1 cellular context compared by ENCODE assay signal in the genomic region with DNA sequence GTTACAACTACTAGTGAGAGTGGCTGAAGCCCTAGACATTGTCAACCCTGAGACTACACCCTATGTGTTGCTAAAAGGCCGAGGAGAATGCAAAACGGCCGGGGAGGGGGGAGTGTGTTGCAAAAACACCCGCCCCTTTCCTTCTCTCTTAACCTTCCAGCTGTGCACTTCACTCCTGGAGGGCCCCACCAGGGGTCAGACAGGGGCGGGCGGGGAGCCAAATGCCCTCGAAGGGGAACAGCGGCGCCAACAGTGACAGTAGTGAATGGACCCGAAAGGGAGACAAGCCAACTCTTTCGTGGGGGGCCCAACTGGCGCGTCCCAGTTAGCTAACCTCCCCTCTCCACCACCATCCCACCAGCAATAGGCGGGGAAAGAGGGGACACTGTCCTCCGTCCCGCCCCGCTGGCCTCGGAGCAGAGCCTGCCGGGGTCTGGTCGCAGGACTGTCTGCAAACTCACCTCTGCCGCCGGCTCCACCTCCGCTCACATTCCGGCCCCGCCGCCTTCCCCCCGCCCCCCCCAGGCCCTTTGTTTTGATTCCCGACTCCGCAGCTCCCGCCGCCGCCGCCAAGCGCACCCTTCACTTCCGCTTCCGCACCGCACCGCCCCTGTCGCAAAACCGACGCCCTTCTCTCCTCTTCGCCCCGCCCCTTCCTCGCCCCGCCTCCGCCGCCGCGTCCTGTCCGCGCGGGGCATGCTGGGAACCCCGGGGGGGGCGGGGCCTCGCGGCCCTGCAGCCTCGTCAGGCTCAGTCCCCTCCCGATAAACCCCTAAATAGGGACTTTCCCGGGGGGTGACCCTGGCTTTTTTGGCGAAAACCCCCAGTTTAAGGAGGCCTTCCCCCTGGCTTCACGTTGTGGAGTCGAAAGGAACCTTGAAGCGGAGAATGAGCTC.
TF ChIP-seq lines count a peak whose summit lies in the region.

A gene with protein sequence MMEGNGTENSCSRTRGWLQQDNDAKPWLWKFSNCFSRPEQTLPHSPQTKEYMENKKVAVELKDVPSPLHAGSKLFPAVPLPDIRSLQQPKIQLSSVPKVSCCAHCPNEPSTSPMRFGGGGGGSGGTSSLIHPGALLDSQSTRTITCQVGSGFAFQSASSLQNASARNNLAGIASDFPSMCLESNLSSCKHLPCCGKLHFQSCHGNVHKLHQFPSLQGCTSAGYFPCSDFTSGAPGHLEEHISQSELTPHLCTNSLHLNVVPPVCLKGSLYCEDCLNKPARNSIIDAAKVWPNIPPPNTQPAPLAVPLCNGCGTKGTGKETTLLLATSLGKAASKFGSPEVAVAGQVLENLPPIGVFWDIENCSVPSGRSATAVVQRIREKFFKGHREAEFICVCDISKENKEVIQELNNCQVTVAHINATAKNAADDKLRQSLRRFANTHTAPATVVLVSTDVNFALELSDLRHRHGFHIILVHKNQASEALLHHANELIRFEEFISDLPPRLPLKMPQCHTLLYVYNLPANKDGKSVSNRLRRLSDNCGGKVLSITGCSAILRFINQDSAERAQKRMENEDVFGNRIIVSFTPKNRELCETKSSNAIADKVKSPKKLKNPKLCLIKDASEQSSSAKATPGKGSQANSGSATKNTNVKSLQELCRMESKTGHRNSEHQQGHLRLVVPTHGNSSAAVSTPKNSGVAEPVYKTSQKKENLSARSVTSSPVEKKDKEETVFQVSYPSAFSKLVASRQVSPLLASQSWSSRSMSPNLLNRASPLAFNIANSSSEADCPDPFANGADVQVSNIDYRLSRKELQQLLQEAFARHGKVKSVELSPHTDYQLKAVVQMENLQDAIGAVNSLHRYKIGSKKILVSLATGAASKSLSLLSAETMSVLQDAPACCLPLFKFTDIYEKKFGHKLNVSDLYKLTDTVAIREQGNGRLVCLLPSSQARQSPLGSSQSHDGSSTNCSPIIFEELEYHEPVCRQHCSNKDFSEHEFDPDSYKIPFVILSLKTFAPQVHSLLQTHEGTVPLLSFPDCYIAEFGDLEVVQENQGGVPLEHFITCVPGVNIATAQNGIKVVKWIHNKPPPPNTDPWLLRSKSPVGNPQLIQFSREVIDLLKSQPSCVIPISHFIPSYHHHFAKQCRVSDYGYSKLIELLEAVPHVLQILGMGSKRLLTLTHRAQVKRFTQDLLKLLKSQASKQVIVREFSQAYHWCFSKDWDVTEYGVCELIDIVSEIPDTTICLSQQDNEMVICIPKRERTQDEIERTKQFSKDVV (N-terminal part only) (minus strand): TSS at position 598 of the 896 bp plus-strand sequence. CDS start 3,921 bp downstream, outside the sequence.

TF ChIP-seq in GM12878, 131 proteins besides CTCF, POLR2A, EP300 and RAD21 (continued from another document and continues in another):
- TF ChIP-seq, protein P1, sequence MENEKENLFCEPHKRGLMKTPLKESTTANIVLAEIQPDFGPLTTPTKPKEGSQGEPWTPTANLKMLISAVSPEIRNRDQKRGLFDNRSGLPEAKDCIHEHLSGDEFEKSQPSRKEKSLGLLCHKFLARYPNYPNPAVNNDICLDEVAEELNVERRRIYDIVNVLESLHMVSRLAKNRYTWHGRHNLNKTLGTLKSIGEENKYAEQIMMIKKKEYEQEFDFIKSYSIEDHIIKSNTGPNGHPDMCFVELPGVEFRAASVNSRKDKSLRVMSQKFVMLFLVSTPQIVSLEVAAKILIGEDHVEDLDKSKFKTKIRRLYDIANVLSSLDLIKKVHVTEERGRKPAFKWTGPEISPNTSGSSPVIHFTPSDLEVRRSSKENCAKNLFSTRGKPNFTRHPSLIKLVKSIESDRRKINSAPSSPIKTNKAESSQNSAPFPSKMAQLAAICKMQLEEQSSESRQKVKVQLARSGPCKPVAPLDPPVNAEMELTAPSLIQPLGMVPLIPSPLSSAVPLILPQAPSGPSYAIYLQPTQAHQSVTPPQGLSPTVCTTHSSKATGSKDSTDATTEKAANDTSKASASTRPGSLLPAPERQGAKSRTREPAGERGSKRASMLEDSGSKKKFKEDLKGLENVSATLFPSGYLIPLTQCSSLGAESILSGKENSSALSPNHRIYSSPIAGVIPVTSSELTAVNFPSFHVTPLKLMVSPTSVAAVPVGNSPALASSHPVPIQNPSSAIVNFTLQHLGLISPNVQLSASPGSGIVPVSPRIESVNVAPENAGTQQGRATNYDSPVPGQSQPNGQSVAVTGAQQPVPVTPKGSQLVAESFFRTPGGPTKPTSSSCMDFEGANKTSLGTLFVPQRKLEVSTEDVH (IDR thresholded peaks at IDR 0.05; ENCODE audit: low read depth, partially characterized antibody) = no peak
- TF ChIP-seq ZNF24 (IDR thresholded peaks at IDR 0.05) (no peak), RFX5 (IDR thresholded peaks at IDR 0.05; ENCODE audit: low read depth, low read length) (no peak), DPF2 (IDR thresholded peaks at IDR 0.05) (peak; percentile 51; the same call in 1 of the 2 replicates), IKZF2 (IDR thresholded peaks at IDR 0.05) (peak; percentile 35 to 47), CHD1 (IDR thresholded peaks at IDR 0.05; ENCODE audit: low read depth, low read length) (no peak), CHD4 (IDR thresholded peaks at IDR 0.05) (no peak), GABPA (IDR thresholded peaks at IDR 0.05; ENCODE audit: low read depth) (peak; percentile 86), SUZ12 (IDR thresholded peaks at IDR 0.05; ENCODE audit: unreplicated experiment) (no peak), EED (IDR thresholded peaks at IDR 0.05; ENCODE audit: low read depth) (no peak), ZNF274 (IDR thresholded peaks at IDR 0.05; ENCODE audit: insufficient read depth, insufficient read length) (no peak), CREB1 (IDR thresholded peaks at IDR 0.05; ENCODE audit: low read depth) (peak; percentile 63), STAT1 (conservative IDR thresholded peaks at IDR 0.05) (0 out of 2 replicates have a peak, but pooled peaks have one; percentile 40), KAT2A (conservative IDR thresholded peaks at IDR 0.05; ENCODE audit: control insufficient read depth, low read depth, low read length) (no peak), BHLHE40 (IDR thresholded peaks at IDR 0.05; ENCODE audit: borderline replicate concordance in 1 of 2, low read depth in 2 of 2, low read length in 1 of 2) (peak; percentile 13 to 82; a peak in 3 of 4 replicates), SREBF1 (IDR thresholded peaks at IDR 0.05; ENCODE audit: low read length) (peak; percentile 13; the same call in 1 of the 2 replicates), POLR2AphosphoS5 (IDR thresholded peaks at IDR 0.05; ENCODE audit: low read length) (peak; percentile 84), TBL1XR1 (IDR thresholded peaks at IDR 0.05; ENCODE audit: low read depth, low read length) (no peak)
- TF ChIP-seq, protein P2, sequence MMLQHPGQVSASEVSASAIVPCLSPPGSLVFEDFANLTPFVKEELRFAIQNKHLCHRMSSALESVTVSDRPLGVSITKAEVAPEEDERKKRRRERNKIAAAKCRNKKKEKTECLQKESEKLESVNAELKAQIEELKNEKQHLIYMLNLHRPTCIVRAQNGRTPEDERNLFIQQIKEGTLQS (IDR thresholded peaks at IDR 0.05; ENCODE audit: borderline replicate concordance, extremely low read depth, low read depth, low read length) = 0 out of 2 replicates have a peak, but pooled peaks have one; percentile 21
- TF ChIP-seq, protein P3, sequence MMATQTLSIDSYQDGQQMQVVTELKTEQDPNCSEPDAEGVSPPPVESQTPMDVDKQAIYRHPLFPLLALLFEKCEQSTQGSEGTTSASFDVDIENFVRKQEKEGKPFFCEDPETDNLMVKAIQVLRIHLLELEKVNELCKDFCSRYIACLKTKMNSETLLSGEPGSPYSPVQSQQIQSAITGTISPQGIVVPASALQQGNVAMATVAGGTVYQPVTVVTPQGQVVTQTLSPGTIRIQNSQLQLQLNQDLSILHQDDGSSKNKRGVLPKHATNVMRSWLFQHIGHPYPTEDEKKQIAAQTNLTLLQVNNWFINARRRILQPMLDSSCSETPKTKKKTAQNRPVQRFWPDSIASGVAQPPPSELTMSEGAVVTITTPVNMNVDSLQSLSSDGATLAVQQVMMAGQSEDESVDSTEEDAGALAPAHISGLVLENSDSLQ (IDR thresholded peaks at IDR 0.05) = no peak
- TF ChIP-seq, protein P4, sequence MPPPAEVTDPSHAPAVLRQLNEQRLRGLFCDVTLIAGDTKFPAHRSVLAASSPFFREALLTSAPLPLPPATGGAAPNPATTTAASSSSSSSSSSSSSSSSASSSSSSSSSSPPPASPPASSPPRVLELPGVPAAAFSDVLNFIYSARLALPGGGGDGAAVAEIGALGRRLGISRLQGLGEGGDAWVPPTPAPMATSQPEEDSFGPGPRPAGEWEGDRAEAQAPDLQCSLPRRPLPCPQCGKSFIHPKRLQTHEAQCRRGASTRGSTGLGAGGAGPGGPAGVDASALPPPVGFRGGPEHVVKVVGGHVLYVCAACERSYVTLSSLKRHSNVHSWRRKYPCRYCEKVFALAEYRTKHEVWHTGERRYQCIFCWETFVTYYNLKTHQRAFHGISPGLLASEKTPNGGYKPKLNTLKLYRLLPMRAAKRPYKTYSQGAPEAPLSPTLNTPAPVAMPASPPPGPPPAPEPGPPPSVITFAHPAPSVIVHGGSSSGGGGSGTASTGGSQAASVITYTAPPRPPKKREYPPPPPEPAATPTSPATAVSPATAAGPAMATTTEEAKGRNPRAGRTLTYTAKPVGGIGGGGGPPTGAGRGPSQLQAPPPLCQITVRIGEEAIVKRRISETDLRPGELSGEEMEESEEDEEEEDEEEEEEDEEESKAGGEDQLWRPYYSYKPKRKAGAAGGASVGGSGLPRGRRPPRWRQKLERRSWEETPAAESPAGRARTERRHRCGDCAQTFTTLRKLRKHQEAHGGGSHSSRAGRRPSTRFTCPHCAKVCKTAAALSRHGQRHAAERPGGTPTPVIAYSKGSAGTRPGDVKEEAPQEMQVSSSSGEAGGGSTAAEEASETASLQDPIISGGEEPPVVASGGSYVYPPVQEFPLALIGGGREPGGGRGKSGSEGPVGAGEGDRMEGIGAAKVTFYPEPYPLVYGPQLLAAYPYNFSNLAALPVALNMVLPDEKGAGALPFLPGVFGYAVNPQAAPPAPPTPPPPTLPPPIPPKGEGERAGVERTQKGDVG (CRISPR knock-in tag; IDR thresholded peaks at IDR 0.05) = no peak
- TF ChIP-seq, protein P5, sequence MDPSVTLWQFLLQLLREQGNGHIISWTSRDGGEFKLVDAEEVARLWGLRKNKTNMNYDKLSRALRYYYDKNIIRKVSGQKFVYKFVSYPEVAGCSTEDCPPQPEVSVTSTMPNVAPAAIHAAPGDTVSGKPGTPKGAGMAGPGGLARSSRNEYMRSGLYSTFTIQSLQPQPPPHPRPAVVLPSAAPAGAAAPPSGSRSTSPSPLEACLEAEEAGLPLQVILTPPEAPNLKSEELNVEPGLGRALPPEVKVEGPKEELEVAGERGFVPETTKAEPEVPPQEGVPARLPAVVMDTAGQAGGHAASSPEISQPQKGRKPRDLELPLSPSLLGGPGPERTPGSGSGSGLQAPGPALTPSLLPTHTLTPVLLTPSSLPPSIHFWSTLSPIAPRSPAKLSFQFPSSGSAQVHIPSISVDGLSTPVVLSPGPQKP (IDR thresholded peaks at IDR 0.05; ENCODE audit: low read depth, low read length) = peak; percentile 55; the same call in 1 of the 2 replicates
- TF ChIP-seq, protein P6, sequence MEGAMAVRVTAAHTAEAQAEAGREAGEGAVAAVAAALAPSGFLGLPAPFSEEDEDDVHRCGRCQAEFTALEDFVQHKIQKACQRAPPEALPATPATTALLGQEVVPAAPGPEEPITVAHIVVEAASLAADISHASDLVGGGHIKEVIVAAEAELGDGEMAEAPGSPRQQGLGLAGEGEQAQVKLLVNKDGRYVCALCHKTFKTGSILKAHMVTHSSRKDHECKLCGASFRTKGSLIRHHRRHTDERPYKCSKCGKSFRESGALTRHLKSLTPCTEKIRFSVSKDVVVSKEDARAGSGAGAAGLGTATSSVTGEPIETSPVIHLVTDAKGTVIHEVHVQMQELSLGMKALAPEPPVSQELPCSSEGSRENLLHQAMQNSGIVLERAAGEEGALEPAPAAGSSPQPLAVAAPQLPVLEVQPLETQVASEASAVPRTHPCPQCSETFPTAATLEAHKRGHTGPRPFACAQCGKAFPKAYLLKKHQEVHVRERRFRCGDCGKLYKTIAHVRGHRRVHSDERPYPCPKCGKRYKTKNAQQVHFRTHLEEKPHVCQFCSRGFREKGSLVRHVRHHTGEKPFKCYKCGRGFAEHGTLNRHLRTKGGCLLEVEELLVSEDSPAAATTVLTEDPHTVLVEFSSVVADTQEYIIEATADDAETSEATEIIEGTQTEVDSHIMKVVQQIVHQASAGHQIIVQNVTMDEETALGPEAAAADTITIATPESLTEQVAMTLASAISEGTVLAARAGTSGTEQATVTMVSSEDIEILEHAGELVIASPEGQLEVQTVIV (IDR thresholded peaks at IDR 0.05; ENCODE audit: borderline replicate concordance, partially characterized antibody) = peak; percentile 98
- TF ChIP-seq, protein P7, sequence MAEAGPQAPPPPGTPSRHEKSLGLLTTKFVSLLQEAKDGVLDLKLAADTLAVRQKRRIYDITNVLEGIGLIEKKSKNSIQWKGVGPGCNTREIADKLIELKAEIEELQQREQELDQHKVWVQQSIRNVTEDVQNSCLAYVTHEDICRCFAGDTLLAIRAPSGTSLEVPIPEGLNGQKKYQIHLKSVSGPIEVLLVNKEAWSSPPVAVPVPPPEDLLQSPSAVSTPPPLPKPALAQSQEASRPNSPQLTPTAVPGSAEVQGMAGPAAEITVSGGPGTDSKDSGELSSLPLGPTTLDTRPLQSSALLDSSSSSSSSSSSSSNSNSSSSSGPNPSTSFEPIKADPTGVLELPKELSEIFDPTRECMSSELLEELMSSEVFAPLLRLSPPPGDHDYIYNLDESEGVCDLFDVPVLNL (IDR thresholded peaks at IDR 0.05; ENCODE audit: low read depth, low read length) = no peak
- TF ChIP-seq, protein P8, sequence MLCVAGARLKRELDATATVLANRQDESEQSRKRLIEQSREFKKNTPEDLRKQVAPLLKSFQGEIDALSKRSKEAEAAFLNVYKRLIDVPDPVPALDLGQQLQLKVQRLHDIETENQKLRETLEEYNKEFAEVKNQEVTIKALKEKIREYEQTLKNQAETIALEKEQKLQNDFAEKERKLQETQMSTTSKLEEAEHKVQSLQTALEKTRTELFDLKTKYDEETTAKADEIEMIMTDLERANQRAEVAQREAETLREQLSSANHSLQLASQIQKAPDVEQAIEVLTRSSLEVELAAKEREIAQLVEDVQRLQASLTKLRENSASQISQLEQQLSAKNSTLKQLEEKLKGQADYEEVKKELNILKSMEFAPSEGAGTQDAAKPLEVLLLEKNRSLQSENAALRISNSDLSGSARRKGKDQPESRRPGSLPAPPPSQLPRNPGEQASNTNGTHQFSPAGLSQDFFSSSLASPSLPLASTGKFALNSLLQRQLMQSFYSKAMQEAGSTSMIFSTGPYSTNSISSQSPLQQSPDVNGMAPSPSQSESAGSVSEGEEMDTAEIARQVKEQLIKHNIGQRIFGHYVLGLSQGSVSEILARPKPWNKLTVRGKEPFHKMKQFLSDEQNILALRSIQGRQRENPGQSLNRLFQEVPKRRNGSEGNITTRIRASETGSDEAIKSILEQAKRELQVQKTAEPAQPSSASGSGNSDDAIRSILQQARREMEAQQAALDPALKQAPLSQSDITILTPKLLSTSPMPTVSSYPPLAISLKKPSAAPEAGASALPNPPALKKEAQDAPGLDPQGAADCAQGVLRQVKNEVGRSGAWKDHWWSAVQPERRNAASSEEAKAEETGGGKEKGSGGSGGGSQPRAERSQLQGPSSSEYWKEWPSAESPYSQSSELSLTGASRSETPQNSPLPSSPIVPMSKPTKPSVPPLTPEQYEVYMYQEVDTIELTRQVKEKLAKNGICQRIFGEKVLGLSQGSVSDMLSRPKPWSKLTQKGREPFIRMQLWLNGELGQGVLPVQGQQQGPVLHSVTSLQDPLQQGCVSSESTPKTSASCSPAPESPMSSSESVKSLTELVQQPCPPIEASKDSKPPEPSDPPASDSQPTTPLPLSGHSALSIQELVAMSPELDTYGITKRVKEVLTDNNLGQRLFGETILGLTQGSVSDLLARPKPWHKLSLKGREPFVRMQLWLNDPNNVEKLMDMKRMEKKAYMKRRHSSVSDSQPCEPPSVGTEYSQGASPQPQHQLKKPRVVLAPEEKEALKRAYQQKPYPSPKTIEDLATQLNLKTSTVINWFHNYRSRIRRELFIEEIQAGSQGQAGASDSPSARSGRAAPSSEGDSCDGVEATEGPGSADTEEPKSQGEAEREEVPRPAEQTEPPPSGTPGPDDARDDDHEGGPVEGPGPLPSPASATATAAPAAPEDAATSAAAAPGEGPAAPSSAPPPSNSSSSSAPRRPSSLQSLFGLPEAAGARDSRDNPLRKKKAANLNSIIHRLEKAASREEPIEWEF (IDR thresholded peaks at IDR 0.05; ENCODE audit: insufficient replicate concordance, low read depth, low read length) = peak; percentile 39
